12 cellular contexts compared by ENCODE assay signal in genomic region chr1:119715542-119715941, GRCh38. TPM values are rescaled to one million over a fixed set of nuclear protein-coding genes. Genes with fewer than 3 reads are reported as not detected.
DNase-seq lines count a peak whose midpoint lies in the region; ATAC-seq, FAIRE-seq and TF ChIP-seq lines count a peak whose summit lies in the region.
"Had no signal": no experiment of that assay in that cellular context is flagged by ENCODE, and none has a peak within 500 bp of the region (broad histone marks: within the 10 kb centered on the region; RNA-seq: fewer than 3 reads in every experiment).

No MANE protein-coding gene starts in this region.

- H3K9me3 Mint-ChIP-seq in activated CD8-positive, alpha-beta T cell treated with anti-CD3 and anti-CD28 coated beads for 36 hours: peaks cover 2% of the 10 kb centered on the region

- H3K4me3 Mint-ChIP-seq in activated CD8-positive, alpha-beta T cell treated with anti-CD3 and anti-CD28 coated beads for 36 hours: peak overlapping the region; percentile 15

- no peak overlapping the region for H3K27ac Mint-ChIP-seq in activated CD8-positive, alpha-beta T cell treated with anti-CD3 and anti-CD28 coated beads for 36 hours

- CTCF ChIA-PET in A549 (lab: Yijun Ruan, JAX): no interaction called here
- CTCF ChIA-PET in activated CD8-positive, alpha-beta T cell treated with anti-CD3 and anti-CD28 coated beads for 36 hours (lab: Charles Lee): interaction anchor here (0.8 to 1.7 kb wide), 3 partner anchors 9 to 40 kb away, joined by 3 to 4 read pairs (median 4); no protein-coding TSS in a partner anchor

- TF ChIP-seq CTCF in A549 (IDR thresholded peaks at IDR 0.05): no peak
- TF ChIP-seq CTCF in activated CD8-positive, alpha-beta T cell treated with anti-CD3 and anti-CD28 coated beads for 36 hours (IDR thresholded peaks at IDR 0.05): no peak

- no peak for TF ChIP-seq EP300 in A549 (IDR thresholded peaks at IDR 0.05)

- WGBS in A549 (ENCODE audit: missing lambda C conversion rate): 94% methylated on average over 5 of the region's 5 CpGs

- POLR2A ChIA-PET in A549 (lab: Yijun Ruan, JAX): no interaction called here
- POLR2A ChIA-PET in activated CD8-positive, alpha-beta T cell treated with anti-CD3 and anti-CD28 coated beads for 36 hours (lab: Charles Lee): no interaction called here

- peaks cover 57% of the 10 kb centered on the region for H3K36me3 Mint-ChIP-seq in activated CD8-positive, alpha-beta T cell treated with anti-CD3 and anti-CD28 coated beads for 36 hours (ENCODE audit: low read depth)

- H3K27ac ChIP-seq in A549: no peak overlapping the region
- H3K27ac ChIP-seq: upper lobe of right lung had no signal

- no peak for FAIRE-seq in A549 (lab: Jason Lieb, UNC)
- FAIRE-seq: frontal cortex had no signal

- H3K9me3 ChIP-seq in A549: no peaks in the 10 kb centered on the region
- H3K9me3 ChIP-seq in iPS-15b (ENCODE audit: control insufficient read depth, insufficient read depth, low read length): no peaks in the 10 kb centered on the region
- H3K9me3 ChIP-seq: upper lobe of right lung had no signal

- no peak for DNase-seq in A549 (ENCODE audit: low read depth in 1 of 2, low spot score in 1 of 2)
- DNase-seq in GF-D8 (lab: John Stamatoyannopoulos, UW): peak; percentile 11
- no peak for DNase-seq in activated CD8-positive, alpha-beta T cell treated with anti-CD3 and anti-CD28 coated beads for 36 hours
- no peak for DNase-seq in erythroblast (lab: John Stamatoyannopoulos, UW)
- DNase-seq in COR-L47 (lab: John Stamatoyannopoulos, UW): no peak
- DNase-seq: activated CD4-positive, CD25-positive, alpha-beta regulatory T cell treated with anti-CD3 and anti-CD28 coated beads, Interleukin-2, amount 50 U/mL, for 72 hours; stimulated activated CD4-positive, alpha-beta T cell treated with anti-CD3 and anti-CD28 coated beads, Interleukin-2, amount 100 ng/mL, for 24 hours; upper lobe of right lung had no signal

- no peak for TF ChIP-seq RAD21 in A549 (conservative IDR thresholded peaks at IDR 0.05 in 1 of 2, IDR thresholded peaks at IDR 0.05 in 1 of 2)

- intact Hi-C loops in activated CD8-positive, alpha-beta T cell treated with anti-CD3 and anti-CD28 coated beads for 36 hours (cut with micrococcal nuclease): no loop called here

- H3K4me2 ChIP-seq in A549: no peak overlapping the region

- no peaks in the 10 kb centered on the region for H3K27me3 Mint-ChIP-seq in activated CD8-positive, alpha-beta T cell treated with anti-CD3 and anti-CD28 coated beads for 36 hours

- H3K9ac ChIP-seq in iPS-15b (ENCODE audit: low read depth, low read length): peak overlapping the region; percentile 9

- peaks cover 9% of the 10 kb centered on the region for H3K36me3 ChIP-seq in iPS-15b (ENCODE audit: control insufficient read depth, insufficient read depth, low read length)
- H3K36me3 ChIP-seq: upper lobe of right lung had no signal

- H3K4me3 ChIP-seq in A549 (no peak overlapping the region), iPS-15b (ENCODE audit: low read depth, low read length) (no peak overlapping the region)
- H3K4me3 ChIP-seq: upper lobe of right lung had no signal

- ATAC-seq in A549: no peak
- ATAC-seq in activated CD8-positive, alpha-beta T cell treated with anti-CD3 and anti-CD28 coated beads for 36 hours: no peak
- no peak for ATAC-seq in HG03045 (IDR thresholded peaks at IDR 0.05; ENCODE audit: unreplicated experiment)
- no peak for ATAC-seq in HG02981 (IDR thresholded peaks at IDR 0.05; ENCODE audit: unreplicated experiment)
- ATAC-seq: upper lobe of right lung had no signal

- no peaks in the 10 kb centered on the region for H3K27me3 ChIP-seq in iPS-15b (ENCODE audit: control insufficient read depth, insufficient read depth, low read length)
- H3K27me3 ChIP-seq: upper lobe of right lung had no signal

- H3K4me1 Mint-ChIP-seq in activated CD8-positive, alpha-beta T cell treated with anti-CD3 and anti-CD28 coated beads for 36 hours (ENCODE audit: low read depth): peaks cover 50% of the 10 kb centered on the region

- H3K4me1 ChIP-seq in A549: peaks cover 23% of the 10 kb centered on the region
- H3K4me1 ChIP-seq in iPS-15b (ENCODE audit: control insufficient read depth, insufficient read depth, low read length): peaks cover 25% of the 10 kb centered on the region
- H3K4me1 ChIP-seq: upper lobe of right lung had no signal

- TF ChIP-seq POLR2A in A549 (IDR thresholded peaks at IDR 0.05; ENCODE audit: low read length): no peak
- TF ChIP-seq POLR2A in erythroblast (IDR thresholded peaks at IDR 0.05; ENCODE audit: low read length): no peak

TF ChIP-seq in A549, 52 proteins besides CTCF, POLR2A, EP300 and RAD21:
- TF ChIP-seq RNF2 (IDR thresholded peaks at IDR 0.05; ENCODE audit: borderline replicate concordance, low read depth): no peak
- no peak for TF ChIP-seq FOXS1 (CRISPR knock-in tag; IDR thresholded peaks at IDR 0.05)
- TF ChIP-seq MAFK (IDR thresholded peaks at IDR 0.05; ENCODE audit: partially characterized antibody): peak; percentile 58
- TF ChIP-seq SMC3 (IDR thresholded peaks at IDR 0.05): no peak

RNA-seq across cellular contexts. Expression of gene PHGDH, which starts 3.8 kb away (rescaled TPM):
- polyA plus RNA-seq in A549 (2011; rRNA removed): 41.4 and 67.1 TPM in 2 replicates
- 47.7 and 51.0 TPM in 2 replicates for polyA plus RNA-seq in A549 (2012; cell fraction: cytosol; rRNA removed)
- 90.0 and 98.0 TPM in 2 replicates for polyA plus RNA-seq in A549 (2012; cell fraction: nucleus; rRNA removed)
- 65.6 to 69.7 TPM (median 67.9 TPM) in 3 replicates for polyA plus RNA-seq in A549 (2017; fragmentation: RNase III; extraction: RNeasy Plus Mini Kit Qiagen cat#74134 plus additional on column Dnase treatment)
- polyA minus RNA-seq in A549 (2011; rRNA and poly(A)+ RNA removed): 87.8 and 93.8 TPM in 2 replicates
- total RNA-seq in activated CD8-positive, alpha-beta T cell treated with anti-CD3 and anti-CD28 coated beads for 36 hours: 100 to 1,000 TPM; 307 to 322 TPM

RNA-seq across cellular contexts. Expression of gene HMGCS2, which starts 53.2 kb away (rescaled TPM):
- not detected in 2 replicates for polyA plus RNA-seq in A549 (2011; rRNA removed)
- not detected in 2 replicates for polyA plus RNA-seq in A549 (2012; cell fraction: cytosol; rRNA removed)
- polyA plus RNA-seq in A549 (2012; cell fraction: nucleus; rRNA removed): not detected in 2 replicates
- not detected in 3 replicates for polyA plus RNA-seq in A549 (2017; fragmentation: RNase III; extraction: RNeasy Plus Mini Kit Qiagen cat#74134 plus additional on column Dnase treatment)
- not detected in 2 replicates for polyA minus RNA-seq in A549 (2011; rRNA and poly(A)+ RNA removed)
- total RNA-seq in activated CD8-positive, alpha-beta T cell treated with anti-CD3 and anti-CD28 coated beads for 36 hours: not detected
- total RNA-seq: frontal cortex, upper lobe of right lung had no signal
